1 cellular context compared by ENCODE assay signal in the genomic region with DNA sequence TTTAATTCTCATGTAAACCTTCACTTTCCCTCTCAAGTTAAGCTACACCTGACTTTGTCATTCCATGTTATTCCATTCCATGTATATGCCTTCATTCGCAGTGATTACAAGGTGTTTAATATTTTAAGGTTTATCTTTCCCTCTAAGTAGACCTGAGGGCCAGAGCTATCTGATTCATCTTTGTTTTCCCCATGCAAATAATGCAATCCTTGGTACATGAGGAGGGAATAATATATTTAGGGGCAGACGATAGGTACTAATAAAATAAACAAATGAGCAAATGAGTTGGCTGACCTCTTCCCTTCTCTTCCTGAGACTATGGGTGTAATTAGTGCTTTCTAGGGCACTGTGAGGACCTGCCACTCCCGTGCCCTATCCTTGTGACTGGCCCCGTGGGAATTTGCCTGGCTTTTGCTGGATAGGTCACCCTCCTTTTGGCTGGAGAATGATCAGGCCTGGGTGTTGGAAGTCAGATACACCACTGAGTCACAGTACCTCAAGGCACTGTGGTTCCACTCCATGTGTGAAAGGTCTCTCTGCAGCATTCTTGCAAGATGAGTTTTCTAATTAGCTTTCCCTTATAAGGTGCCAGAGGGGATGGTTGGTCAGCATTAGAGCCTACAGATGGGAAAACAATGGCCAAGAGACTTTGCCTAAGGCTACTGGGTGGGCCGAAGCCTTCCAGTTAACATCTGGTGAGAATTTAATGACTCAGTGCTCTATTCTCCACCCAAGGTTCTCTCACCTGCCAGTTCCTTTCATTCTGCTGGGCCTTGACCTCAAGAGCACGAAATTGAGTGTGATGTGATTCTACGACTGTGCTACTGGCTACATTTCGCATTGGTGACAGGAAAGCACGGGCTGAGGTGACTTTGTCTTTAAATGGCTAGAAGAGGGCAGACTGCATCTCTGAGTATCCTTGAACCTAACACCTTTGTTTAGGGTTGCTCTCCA.
TF ChIP-seq lines count a peak whose summit lies in the region.

No MANE protein-coding gene starts in this region.

TF ChIP-seq in HCT116, 20 proteins besides CTCF, POLR2A, EP300 and RAD21 (continued from another document):
- TF ChIP-seq, protein P1, sequence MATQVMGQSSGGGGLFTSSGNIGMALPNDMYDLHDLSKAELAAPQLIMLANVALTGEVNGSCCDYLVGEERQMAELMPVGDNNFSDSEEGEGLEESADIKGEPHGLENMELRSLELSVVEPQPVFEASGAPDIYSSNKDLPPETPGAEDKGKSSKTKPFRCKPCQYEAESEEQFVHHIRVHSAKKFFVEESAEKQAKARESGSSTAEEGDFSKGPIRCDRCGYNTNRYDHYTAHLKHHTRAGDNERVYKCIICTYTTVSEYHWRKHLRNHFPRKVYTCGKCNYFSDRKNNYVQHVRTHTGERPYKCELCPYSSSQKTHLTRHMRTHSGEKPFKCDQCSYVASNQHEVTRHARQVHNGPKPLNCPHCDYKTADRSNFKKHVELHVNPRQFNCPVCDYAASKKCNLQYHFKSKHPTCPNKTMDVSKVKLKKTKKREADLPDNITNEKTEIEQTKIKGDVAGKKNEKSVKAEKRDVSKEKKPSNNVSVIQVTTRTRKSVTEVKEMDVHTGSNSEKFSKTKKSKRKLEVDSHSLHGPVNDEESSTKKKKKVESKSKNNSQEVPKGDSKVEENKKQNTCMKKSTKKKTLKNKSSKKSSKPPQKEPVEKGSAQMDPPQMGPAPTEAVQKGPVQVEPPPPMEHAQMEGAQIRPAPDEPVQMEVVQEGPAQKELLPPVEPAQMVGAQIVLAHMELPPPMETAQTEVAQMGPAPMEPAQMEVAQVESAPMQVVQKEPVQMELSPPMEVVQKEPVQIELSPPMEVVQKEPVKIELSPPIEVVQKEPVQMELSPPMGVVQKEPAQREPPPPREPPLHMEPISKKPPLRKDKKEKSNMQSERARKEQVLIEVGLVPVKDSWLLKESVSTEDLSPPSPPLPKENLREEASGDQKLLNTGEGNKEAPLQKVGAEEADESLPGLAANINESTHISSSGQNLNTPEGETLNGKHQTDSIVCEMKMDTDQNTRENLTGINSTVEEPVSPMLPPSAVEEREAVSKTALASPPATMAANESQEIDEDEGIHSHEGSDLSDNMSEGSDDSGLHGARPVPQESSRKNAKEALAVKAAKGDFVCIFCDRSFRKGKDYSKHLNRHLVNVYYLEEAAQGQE (IDR thresholded peaks at IDR 0.05; ENCODE audit: low read depth): no peak
- TF ChIP-seq JUND (IDR thresholded peaks at IDR 0.05) (peak; percentile 96), ELF1 (IDR thresholded peaks at IDR 0.05; ENCODE audit: borderline replicate concordance, low read depth) (no peak; the same call in 1 of the 2 replicates), EZH2phosphoT487 (IDR thresholded peaks at IDR 0.05; ENCODE audit: borderline replicate concordance) (no peak), SRF (IDR thresholded peaks at IDR 0.05; ENCODE audit: low read depth) (peak; percentile 100), ZNF274 (IDR thresholded peaks at IDR 0.05; ENCODE audit: low read depth, low read length) (no peak), YY1 (IDR thresholded peaks at IDR 0.05; ENCODE audit: extremely low read depth, insufficient replicate concordance, low read depth, low read length) (no peak), SP1 (IDR thresholded peaks at IDR 0.05; ENCODE audit: low read depth) (peak; percentile 96), CBX3 (IDR thresholded peaks at IDR 0.05; ENCODE audit: low read depth) (peak; percentile 92), TCF7L2 (IDR thresholded peaks at IDR 0.05; ENCODE audit: borderline replicate concordance, extremely low read depth, insufficient read depth, insufficient read length) (no peak), EZH2 (IDR thresholded peaks at IDR 0.05) (no peak), FOSL1 (IDR thresholded peaks at IDR 0.05; ENCODE audit: low read depth) (peak; percentile 96), POLR2AphosphoS5 (IDR thresholded peaks at IDR 0.05; ENCODE audit: low read depth, low read length) (peak; percentile 69), CEBPB (IDR thresholded peaks at IDR 0.05; ENCODE audit: low read depth) (peak; percentile 90), ZFX (IDR thresholded peaks at IDR 0.05) (no peak)
- TF ChIP-seq, protein P2, sequence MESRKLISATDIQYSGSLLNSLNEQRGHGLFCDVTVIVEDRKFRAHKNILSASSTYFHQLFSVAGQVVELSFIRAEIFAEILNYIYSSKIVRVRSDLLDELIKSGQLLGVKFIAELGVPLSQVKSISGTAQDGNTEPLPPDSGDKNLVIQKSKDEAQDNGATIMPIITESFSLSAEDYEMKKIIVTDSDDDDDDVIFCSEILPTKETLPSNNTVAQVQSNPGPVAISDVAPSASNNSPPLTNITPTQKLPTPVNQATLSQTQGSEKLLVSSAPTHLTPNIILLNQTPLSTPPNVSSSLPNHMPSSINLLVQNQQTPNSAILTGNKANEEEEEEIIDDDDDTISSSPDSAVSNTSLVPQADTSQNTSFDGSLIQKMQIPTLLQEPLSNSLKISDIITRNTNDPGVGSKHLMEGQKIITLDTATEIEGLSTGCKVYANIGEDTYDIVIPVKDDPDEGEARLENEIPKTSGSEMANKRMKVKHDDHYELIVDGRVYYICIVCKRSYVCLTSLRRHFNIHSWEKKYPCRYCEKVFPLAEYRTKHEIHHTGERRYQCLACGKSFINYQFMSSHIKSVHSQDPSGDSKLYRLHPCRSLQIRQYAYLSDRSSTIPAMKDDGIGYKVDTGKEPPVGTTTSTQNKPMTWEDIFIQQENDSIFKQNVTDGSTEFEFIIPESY (IDR thresholded peaks at IDR 0.05; ENCODE audit: extremely low read depth, insufficient replicate concordance, low read length): no peak
- TF ChIP-seq, protein P3, sequence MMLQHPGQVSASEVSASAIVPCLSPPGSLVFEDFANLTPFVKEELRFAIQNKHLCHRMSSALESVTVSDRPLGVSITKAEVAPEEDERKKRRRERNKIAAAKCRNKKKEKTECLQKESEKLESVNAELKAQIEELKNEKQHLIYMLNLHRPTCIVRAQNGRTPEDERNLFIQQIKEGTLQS (IDR thresholded peaks at IDR 0.05): no peak
- TF ChIP-seq, protein P4, sequence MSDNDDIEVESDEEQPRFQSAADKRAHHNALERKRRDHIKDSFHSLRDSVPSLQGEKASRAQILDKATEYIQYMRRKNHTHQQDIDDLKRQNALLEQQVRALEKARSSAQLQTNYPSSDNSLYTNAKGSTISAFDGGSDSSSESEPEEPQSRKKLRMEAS (IDR thresholded peaks at IDR 0.05): peak; percentile 79
TF ChIP-seq in HCT116: peak in this region for 10.
